1 cellular context compared by ENCODE assay signal in the genomic region with DNA sequence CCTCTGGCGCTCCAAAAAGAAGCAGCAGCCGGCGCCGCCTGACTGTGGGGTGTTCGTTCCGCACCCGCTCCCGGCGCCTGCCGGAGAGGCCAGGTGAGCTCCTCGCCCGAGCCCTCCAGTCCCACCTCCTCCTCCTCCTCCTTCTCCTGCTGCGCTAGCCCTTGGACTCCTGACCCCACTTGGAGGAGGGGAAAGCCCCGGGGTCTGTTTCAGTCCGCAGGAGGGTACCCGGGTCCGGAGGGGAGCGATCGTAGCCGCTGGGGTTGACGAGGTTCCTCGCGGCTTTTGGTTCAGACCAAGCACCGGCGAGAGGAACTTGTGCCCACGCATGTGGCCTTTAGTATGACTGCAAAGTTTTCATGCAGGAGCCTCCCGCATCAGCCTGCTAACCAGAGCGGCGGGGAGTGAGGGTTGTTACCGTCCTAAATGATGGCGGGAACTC.
TF ChIP-seq lines count a peak whose summit lies in the region.

No MANE protein-coding gene starts in this region.

TF ChIP-seq in GM12878, 131 proteins besides CTCF, POLR2A, EP300 and RAD21:
- TF ChIP-seq EZH2 (IDR thresholded peaks at IDR 0.05; ENCODE audit: borderline replicate concordance, control insufficient read depth, low read depth, low read length) (no peak), POLR2AphosphoS5 (IDR thresholded peaks at IDR 0.05; ENCODE audit: low read length) (no peak), SRF (IDR thresholded peaks at IDR 0.05; ENCODE audit: low read depth in 2 of 2, low read length in 2 of 2) (no peak), NBN (IDR thresholded peaks at IDR 0.05) (no peak), NRF1 (conservative IDR thresholded peaks at IDR 0.05; ENCODE audit: low read depth, low read length) (no peak)
- TF ChIP-seq, protein P1, sequence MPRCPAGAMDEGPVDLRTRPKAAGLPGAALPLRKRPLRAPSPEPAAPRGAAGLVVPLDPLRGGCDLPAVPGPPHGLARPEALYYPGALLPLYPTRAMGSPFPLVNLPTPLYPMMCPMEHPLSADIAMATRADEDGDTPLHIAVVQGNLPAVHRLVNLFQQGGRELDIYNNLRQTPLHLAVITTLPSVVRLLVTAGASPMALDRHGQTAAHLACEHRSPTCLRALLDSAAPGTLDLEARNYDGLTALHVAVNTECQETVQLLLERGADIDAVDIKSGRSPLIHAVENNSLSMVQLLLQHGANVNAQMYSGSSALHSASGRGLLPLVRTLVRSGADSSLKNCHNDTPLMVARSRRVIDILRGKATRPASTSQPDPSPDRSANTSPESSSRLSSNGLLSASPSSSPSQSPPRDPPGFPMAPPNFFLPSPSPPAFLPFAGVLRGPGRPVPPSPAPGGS (IDR thresholded peaks at IDR 0.05; ENCODE audit: borderline replicate concordance, insufficient read depth, low read depth, low read length, poor library complexity, severe bottlenecking) = no peak
- TF ChIP-seq, protein P2, sequence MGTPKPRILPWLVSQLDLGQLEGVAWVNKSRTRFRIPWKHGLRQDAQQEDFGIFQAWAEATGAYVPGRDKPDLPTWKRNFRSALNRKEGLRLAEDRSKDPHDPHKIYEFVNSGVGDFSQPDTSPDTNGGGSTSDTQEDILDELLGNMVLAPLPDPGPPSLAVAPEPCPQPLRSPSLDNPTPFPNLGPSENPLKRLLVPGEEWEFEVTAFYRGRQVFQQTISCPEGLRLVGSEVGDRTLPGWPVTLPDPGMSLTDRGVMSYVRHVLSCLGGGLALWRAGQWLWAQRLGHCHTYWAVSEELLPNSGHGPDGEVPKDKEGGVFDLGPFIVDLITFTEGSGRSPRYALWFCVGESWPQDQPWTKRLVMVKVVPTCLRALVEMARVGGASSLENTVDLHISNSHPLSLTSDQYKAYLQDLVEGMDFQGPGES (IDR thresholded peaks at IDR 0.05) = no peak
- TF ChIP-seq, protein P3, sequence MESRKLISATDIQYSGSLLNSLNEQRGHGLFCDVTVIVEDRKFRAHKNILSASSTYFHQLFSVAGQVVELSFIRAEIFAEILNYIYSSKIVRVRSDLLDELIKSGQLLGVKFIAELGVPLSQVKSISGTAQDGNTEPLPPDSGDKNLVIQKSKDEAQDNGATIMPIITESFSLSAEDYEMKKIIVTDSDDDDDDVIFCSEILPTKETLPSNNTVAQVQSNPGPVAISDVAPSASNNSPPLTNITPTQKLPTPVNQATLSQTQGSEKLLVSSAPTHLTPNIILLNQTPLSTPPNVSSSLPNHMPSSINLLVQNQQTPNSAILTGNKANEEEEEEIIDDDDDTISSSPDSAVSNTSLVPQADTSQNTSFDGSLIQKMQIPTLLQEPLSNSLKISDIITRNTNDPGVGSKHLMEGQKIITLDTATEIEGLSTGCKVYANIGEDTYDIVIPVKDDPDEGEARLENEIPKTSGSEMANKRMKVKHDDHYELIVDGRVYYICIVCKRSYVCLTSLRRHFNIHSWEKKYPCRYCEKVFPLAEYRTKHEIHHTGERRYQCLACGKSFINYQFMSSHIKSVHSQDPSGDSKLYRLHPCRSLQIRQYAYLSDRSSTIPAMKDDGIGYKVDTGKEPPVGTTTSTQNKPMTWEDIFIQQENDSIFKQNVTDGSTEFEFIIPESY (IDR thresholded peaks at IDR 0.05) = no peak
